9 cellular contexts compared by ENCODE assay signal in the genomic region with DNA sequence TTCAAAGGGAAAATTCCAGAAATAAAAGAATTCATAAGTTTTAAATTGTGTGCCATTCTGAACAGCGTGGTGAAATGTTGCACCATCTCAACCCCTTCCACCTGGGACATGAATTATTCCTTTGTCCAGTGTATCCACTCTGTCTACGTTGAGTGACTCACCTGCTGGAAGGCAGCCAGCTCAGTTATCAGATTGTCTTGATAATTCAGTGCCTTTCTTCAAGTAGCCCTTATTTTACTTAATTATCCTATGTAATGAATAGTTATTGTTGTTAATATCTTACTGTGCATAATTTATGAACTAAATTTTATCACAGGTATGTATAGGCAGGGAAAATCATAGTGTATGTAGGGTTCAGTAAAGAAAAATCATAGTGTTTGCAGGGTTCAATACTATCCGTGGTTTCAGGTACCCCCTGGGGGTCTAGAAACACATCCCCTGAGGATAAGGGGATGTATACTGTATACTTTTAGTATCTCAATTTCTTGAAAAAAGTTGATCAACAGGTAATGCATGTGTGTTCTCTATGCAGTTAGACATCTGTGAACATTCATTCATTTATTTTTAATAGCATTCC. TPM values are rescaled to one million over a fixed set of nuclear protein-coding genes. Genes with fewer than 3 reads are reported as not detected.
A peak's percentile ranks its signal among the peaks of the same experiment; 100 is the strongest.
DNase-seq lines count a peak whose midpoint lies in the region; ATAC-seq and TF ChIP-seq lines count a peak whose summit lies in the region.
"Had no signal": no experiment of that assay in that cellular context is flagged by ENCODE, and none has a peak within 500 bp of the region (broad histone marks: within the 10 kb centered on the region; RNA-seq: fewer than 3 reads in every experiment).

No MANE protein-coding gene starts in this region.

- no peaks in the 10 kb centered on the region for H3K4me1 Mint-ChIP-seq in T-helper 2 cell treated with Interferon-gamma antibody and Interleukin-4, amounts not matched to agents 5 μg/mL and 100 μg/mL, for 36 hours (ENCODE audit: low read depth)

- H3K4me3 ChIP-seq in fibroblast of the aortic adventitia (ENCODE audit: low read depth, low read length), result no peak overlapping the region

- ATAC-seq in GM21717 (IDR thresholded peaks at IDR 0.05; ENCODE audit: unreplicated experiment), result peak; percentile 6
- no peak for ATAC-seq in GM19467 (IDR thresholded peaks at IDR 0.05; ENCODE audit: unreplicated experiment)
- ATAC-seq: activated T-cell treated with anti-CD3 and anti-CD28 coated beads, Interleukin-2, amount 50 U/mL, for 72 hours had no signal

- TF ChIP-seq CTCF in fibroblast of the aortic adventitia (IDR thresholded peaks at IDR 0.05; ENCODE audit: insufficient read depth, low read length), result no peak

- no peaks in the 10 kb centered on the region for H3K9me3 Mint-ChIP-seq in T-helper 2 cell treated with Interferon-gamma antibody and Interleukin-4, amounts not matched to agents 5 μg/mL and 100 μg/mL, for 36 hours
- H3K9me3 Mint-ChIP-seq: activated T-cell treated with anti-CD3 and anti-CD28 coated beads, Interleukin-2, amount 50 U/mL, for 72 hours had no signal

- no peak overlapping the region for H3K27ac Mint-ChIP-seq in T-helper 2 cell treated with Interferon-gamma antibody and Interleukin-4, amounts not matched to agents 5 μg/mL and 100 μg/mL, for 36 hours
- H3K27ac Mint-ChIP-seq: activated T-cell treated with anti-CD3 and anti-CD28 coated beads, Interleukin-2, amount 50 U/mL, for 72 hours had no signal

- H3K4me3 Mint-ChIP-seq in T-helper 2 cell treated with Interferon-gamma antibody and Interleukin-4, amounts not matched to agents 5 μg/mL and 100 μg/mL, for 36 hours, result no peak overlapping the region
- H3K4me3 Mint-ChIP-seq: activated T-cell treated with anti-CD3 and anti-CD28 coated beads, Interleukin-2, amount 50 U/mL, for 72 hours had no signal

- DNase-seq in Daoy (ENCODE audit: low read depth) (peak; percentile 61), NCI-H1105 treated with DMSO at 0.1 percent for 48 hours (lab: John Stamatoyannopoulos, UW) (peak; percentile 28), fibroblast of the aortic adventitia (ENCODE audit: low read depth) (peak; percentile 25), T-helper 1 cell (no peak), epidermal melanocyte (ENCODE audit: insufficient read length, low spot score) (no peak)
- DNase-seq in T-helper 2 cell treated with Interferon-gamma antibody and Interleukin-4, amounts not matched to agents 5 μg/mL and 100 μg/mL, for 36 hours (ENCODE audit: low spot score), result no peak
- DNase-seq: activated T-cell treated with anti-CD3 and anti-CD28 coated beads, Interleukin-2, amount 50 U/mL, for 72 hours had no signal

- H3K27me3 Mint-ChIP-seq in T-helper 2 cell treated with Interferon-gamma antibody and Interleukin-4, amounts not matched to agents 5 μg/mL and 100 μg/mL, for 36 hours (ENCODE audit: low read depth), result peaks cover 31% of the 10 kb centered on the region

- no peaks in the 10 kb centered on the region for H3K36me3 Mint-ChIP-seq in T-helper 2 cell treated with Interferon-gamma antibody and Interleukin-4, amounts not matched to agents 5 μg/mL and 100 μg/mL, for 36 hours (ENCODE audit: low read depth)

RNA-seq across cellular contexts. Expression of gene PCTP, which starts 7.7 kb away (rescaled TPM):
- total RNA-seq in Daoy (2014; rRNA removed; shearing (Covaris generic)), result 5.9 and 8.1 TPM in 2 replicates
- 5.2 and 9.7 TPM in 2 replicates for total RNA-seq in fibroblast of the aortic adventitia (ENCODE audit: low replicate concordance)

RNA-seq across cellular contexts. Expression of gene TMEM100, which starts 20.5 kb away (rescaled TPM):
- total RNA-seq in Daoy (2014; rRNA removed; shearing (Covaris generic)), result 0.06 TPM in 1 of 2 replicates, not detected in the other
- total RNA-seq in fibroblast of the aortic adventitia (ENCODE audit: low replicate concordance), result 0.57 and 2.1 TPM in 2 replicates
- total RNA-seq: activated T-cell treated with anti-CD3 and anti-CD28 coated beads, Interleukin-2, amount 50 U/mL, for 72 hours had no signal

Comparison
In these comparisons a context has a peak if more than half of its experiments do, and no peak if none do; other contexts are left out.
1. DNase-seq: peak in Daoy (single experiment), NCI-H1105 treated with DMSO at 0.1 percent for 48 hours (single experiment) and fibroblast of the aortic adventitia (single experiment); none in T-helper 1 cell (0 of 5), T-helper 2 cell treated with Interferon-gamma antibody and Interleukin-4, amounts not matched to agents 5 μg/mL and 100 μg/mL, for 36 hours (single experiment) and epidermal melanocyte (single experiment).